17 cellular contexts compared by ENCODE assay signal in the genomic region with DNA sequence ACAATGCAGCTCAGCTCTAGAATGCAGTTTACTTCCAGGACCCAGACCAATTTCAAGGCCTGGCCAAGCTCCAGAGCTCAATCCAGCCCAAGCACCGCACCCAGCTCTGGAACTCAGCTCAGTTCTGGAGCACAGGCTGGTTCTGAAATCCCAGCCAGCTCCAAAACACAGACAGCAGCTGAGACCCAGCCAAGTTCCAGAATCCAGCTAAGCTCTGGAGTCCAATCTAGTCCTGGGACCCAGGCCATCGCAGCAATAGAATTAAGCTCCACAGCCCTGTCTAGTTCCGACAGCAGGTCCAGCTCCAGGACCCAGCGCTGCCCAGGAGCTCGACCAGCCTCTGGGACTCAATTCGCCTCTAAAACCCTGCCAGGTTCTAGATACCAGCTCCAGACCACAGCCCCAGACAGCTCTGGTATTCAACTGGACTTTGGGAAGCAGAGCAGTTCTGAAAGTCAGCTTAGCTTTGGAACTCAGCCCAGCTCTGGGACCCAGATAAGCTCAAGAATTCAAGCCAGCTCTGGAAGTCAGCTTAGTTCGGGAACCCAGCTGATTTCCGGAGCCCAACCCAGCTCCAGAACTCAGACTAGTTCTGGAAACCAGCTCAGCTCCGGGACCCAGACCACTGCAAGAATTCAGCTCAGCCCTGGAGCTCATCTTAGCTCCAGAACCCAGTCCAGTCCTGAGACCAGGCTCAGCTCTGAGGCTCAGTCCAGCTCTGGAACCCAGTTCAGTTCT. TPM values are rescaled to one million over a fixed set of nuclear protein-coding genes. Genes with fewer than 3 reads are reported as not detected.
"Had no signal": no experiment of that assay in that cellular context is flagged by ENCODE, and none has a peak within 500 bp of the region (broad histone marks: within the 10 kb centered on the region; RNA-seq: fewer than 3 reads in every experiment).

No MANE protein-coding gene starts in this region.

- H3K27ac ChIP-seq: foreskin keratinocyte, neutrophil, prostate gland had no signal

- H3K9me3 ChIP-seq: neutrophil, prostate gland had no signal

- H3K36me3 ChIP-seq: esophagus squamous epithelium, neutrophil, prostate gland had no signal

- DNase-seq: activated CD4-positive, alpha-beta T cell treated with anti-CD3 and anti-CD28 coated beads, Interleukin-2, amount 50 U/mL, for 1 hour; activated CD8-positive, alpha-beta memory T cell treated with anti-CD3 and anti-CD28 coated beads for 24 hours; activated naive CD4-positive, alpha-beta T cell treated with Interleukin-2 at 50 U/mL for 16 hours; caudate nucleus; esophagus squamous epithelium; foreskin keratinocyte; glutamatergic neuron; naive thymus-derived CD8-positive, alpha-beta T cell; stimulated activated naive CD8-positive, alpha-beta T cell treated with anti-CD3 and anti-CD28 coated beads, Interleukin-15, Interleukin-2, amounts not matched to agents 100 U/mL and 50 U/mL, for 24 hours; T-helper 1 cell; T1000 had no signal

- H3K27ac Mint-ChIP-seq: activated T-helper 17 cell treated with anti-CD3 and anti-CD28 coated beads, Interleukin-2, amount 50 U/mL, for 72 hours had no signal

- H3K4me3 Mint-ChIP-seq: activated T-helper 17 cell treated with anti-CD3 and anti-CD28 coated beads, Interleukin-2, amount 50 U/mL, for 72 hours; naive thymus-derived CD8-positive, alpha-beta T cell had no signal

- ATAC-seq: activated CD4-positive, CD25-positive, alpha-beta regulatory T cell treated with anti-CD3 and anti-CD28 coated beads, Interleukin-2, amount 50 U/mL, for 24 hours; activated T-helper 17 cell treated with anti-CD3 and anti-CD28 coated beads, Interleukin-2, amount 50 U/mL, for 72 hours; foreskin keratinocyte; naive thymus-derived CD8-positive, alpha-beta T cell; sciatic nerve; SK-N-SH treated with all-trans-retinoic acid at 6 μM for 48 hours; stimulated activated naive CD8-positive, alpha-beta T cell treated with anti-CD3 and anti-CD28 coated beads, Interleukin-15, Interleukin-2, amounts not matched to agents 100 U/mL and 50 U/mL, for 24 hours had no signal

- H3K4me1 ChIP-seq: esophagus squamous epithelium, foreskin keratinocyte, prostate gland had no signal

- H3K4me1 Mint-ChIP-seq: activated T-helper 17 cell treated with anti-CD3 and anti-CD28 coated beads, Interleukin-2, amount 50 U/mL, for 72 hours had no signal

- H3K9me3 Mint-ChIP-seq: activated T-helper 17 cell treated with anti-CD3 and anti-CD28 coated beads, Interleukin-2, amount 50 U/mL, for 72 hours; naive thymus-derived CD8-positive, alpha-beta T cell had no signal

- H3K4me3 ChIP-seq: esophagus squamous epithelium, prostate gland had no signal

- H3K27me3 Mint-ChIP-seq: activated T-helper 17 cell treated with anti-CD3 and anti-CD28 coated beads, Interleukin-2, amount 50 U/mL, for 72 hours; naive thymus-derived CD8-positive, alpha-beta T cell had no signal

RNA-seq across cellular contexts. Expression of a gene that starts 6.8 kb away (rescaled TPM):
- total RNA-seq: foreskin keratinocyte had no signal
